In the genomic region with DNA sequence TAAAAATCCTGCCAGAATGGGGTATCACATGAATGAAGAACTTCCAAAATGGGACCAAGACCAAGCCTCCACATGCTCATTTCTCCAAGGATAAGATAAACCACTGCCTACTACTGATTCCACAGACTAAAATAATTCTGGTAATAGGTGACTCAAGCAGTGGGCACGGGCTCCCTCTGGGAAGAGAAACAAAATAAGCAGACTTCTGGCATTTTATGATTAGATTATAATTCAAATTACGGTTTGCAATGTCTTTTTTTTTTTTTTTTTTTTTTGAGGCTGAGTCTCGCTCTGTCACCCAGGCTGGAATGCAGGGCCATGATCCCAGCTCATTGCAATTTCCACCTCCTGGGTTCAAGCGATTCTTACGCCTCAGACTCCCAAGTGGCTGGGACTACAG, we compare ENCODE assay signal across 14 cellular contexts.
DNase-seq lines count a peak whose midpoint lies in the region; ATAC-seq and TF ChIP-seq lines count a peak whose summit lies in the region.
"Had no signal": no experiment of that assay in that cellular context is flagged by ENCODE, and none has a peak within 500 bp of the region (broad histone marks: within the 10 kb centered on the region; RNA-seq: fewer than 3 reads in every experiment).

No MANE protein-coding gene starts in this region.

- DNase-seq in AG08396 (ENCODE audit: low spot score) (peak; percentile 44), HS-5 (ENCODE audit: low read depth) (peak; percentile 44), cardiac fibroblast (ENCODE audit: low read depth in 2 of 2) (peak; percentile 84 to 92), kidney glomerular epithelial cell (lab: John Stamatoyannopoulos, UW) (peak; percentile 15), DMS153 (lab: John Stamatoyannopoulos, UW) (no peak), activated T-cell treated with anti-CD3 and anti-CD28 coated beads for 4 hours (no peak)
- DNase-seq in stimulated activated CD4-positive, alpha-beta T cell treated with anti-CD3 and anti-CD28 coated beads, Interleukin-15, amount 100 ng/mL, for 24 hours, result no peak
- DNase-seq: glutamatergic neuron, KG1, NCI-H524, psoas muscle had no signal

- peak; percentile 12 for TF ChIP-seq CTCF in cardiac fibroblast (IDR thresholded peaks at IDR 0.05; ENCODE audit: low read depth, low read length)

- no peak overlapping the region for H3K4me3 ChIP-seq in cardiac fibroblast (replicated peaks in 1 of 2; ENCODE audit: low read depth in 2 of 2, low read length in 2 of 2)
- H3K4me3 ChIP-seq: BLaER1 treated with 17β-estradiol and CSF1 and Interleukin-3, amounts not matched to agents 10 nM and 100 nM; psoas muscle had no signal

- no peak for ATAC-seq in GM19351 (IDR thresholded peaks at IDR 0.05; ENCODE audit: unreplicated experiment)
- ATAC-seq: Panc1 had no signal

Comparison
In these comparisons a context has a peak if more than half of its experiments do, and no peak if none do; other contexts are left out.
1. DNase-seq: peak in AG08396 (single experiment), HS-5 (single experiment), cardiac fibroblast (2 of 2) and kidney glomerular epithelial cell (single experiment); none in stimulated activated CD4-positive, alpha-beta T cell treated with anti-CD3 and anti-CD28 coated beads, Interleukin-15, amount 100 ng/mL, for 24 hours (single experiment), DMS153 (single experiment) and activated T-cell treated with anti-CD3 and anti-CD28 coated beads for 4 hours (single experiment).